ENCODE assay signal across 34 cellular contexts in genomic region chr18:58796205-58796604, GRCh38.
"Had no signal": no experiment of that assay in that cellular context is flagged by ENCODE, and none has a peak within 500 bp of the region (broad histone marks: within the 10 kb centered on the region; RNA-seq: fewer than 3 reads in every experiment).

No MANE protein-coding gene starts in this region.

- H3K27me3 ChIP-seq: adrenal gland, ascending aorta, cardiac muscle cell, colonic mucosa, esophagus squamous epithelium, pancreas, sigmoid colon had no signal

- H3K27ac Mint-ChIP-seq: activated B cell treated with CpG ODN at 0.5 μM for 24 hours; activated CD4-positive, alpha-beta T cell treated with anti-CD3 and anti-CD28 coated beads for 36 hours; activated naive CD8-positive, alpha-beta T cell; activated T-cell treated with anti-CD3 and anti-CD28 coated beads, Interleukin-2, amount 50 U/mL, for 72 hours; brain; mesothelial cell of epicardium; nephron progenitor cell; stimulated activated effector memory CD8-positive, alpha-beta T cell treated with anti-CD3 and anti-CD28 coated beads, Interleukin-12 subunit alpha, Interleukin-12 subunit beta, amount 100 ng/mL, for 72 hours; stimulated activated naive CD8-positive, alpha-beta T cell treated with anti-CD3 and anti-CD28 coated beads, Interleukin-15, Interleukin-2, amounts not matched to agents 100 ng/mL and 50 ng/mL, for 24 hours had no signal

- H3K4me3 Mint-ChIP-seq: activated B cell treated with CpG ODN at 0.5 μM for 24 hours; activated CD4-positive, alpha-beta T cell treated with anti-CD3 and anti-CD28 coated beads for 36 hours; activated naive CD8-positive, alpha-beta T cell; activated T-cell treated with anti-CD3 and anti-CD28 coated beads, Interleukin-2, amount 50 U/mL, for 72 hours; brain; mesothelial cell of epicardium; naive B cell; nephron progenitor cell; stimulated activated effector memory CD8-positive, alpha-beta T cell treated with anti-CD3 and anti-CD28 coated beads, Interleukin-12 subunit alpha, Interleukin-12 subunit beta, amount 100 ng/mL, for 72 hours; stimulated activated naive CD8-positive, alpha-beta T cell treated with anti-CD3 and anti-CD28 coated beads, Interleukin-15, Interleukin-2, amounts not matched to agents 100 ng/mL and 50 ng/mL, for 24 hours had no signal

- H3K4me3 ChIP-seq: adrenal gland, ascending aorta, cardiac muscle cell, colonic mucosa, esophagus squamous epithelium, left ventricle myocardium inferior, pancreas, psoas muscle, sigmoid colon, thoracic aorta had no signal

- DNase-seq: activated B cell treated with CpG ODN at 0.5 μM for 24 hours; activated CD4-positive, alpha-beta T cell treated with anti-CD3 and anti-CD28 coated beads for 36 hours; activated effector memory CD4-positive, alpha-beta T cell treated with Interleukin-2 at 50 U/mL for 16 hours; activated naive CD4-positive, alpha-beta T cell treated with Interleukin-2 at 50 U/mL for 16 hours; activated T-cell treated with anti-CD3 and anti-CD28 coated beads for 4 hours; activated T-cell treated with anti-CD3 and anti-CD28 coated beads, Interleukin-2, amount 50 U/mL, for 72 hours; adrenal gland; cerebellar nuclear complex; colonic mucosa; effector CD8-positive, alpha-beta T cell; esophagus squamous epithelium; islet precursor cell; left ventricle myocardium inferior; mammary epithelial cell; naive B cell; nephron progenitor cell; pancreas; psoas muscle; sigmoid colon; small intestine; stimulated activated CD4-positive, alpha-beta T cell treated with anti-CD3 and anti-CD28 coated beads, Interleukin-4, amount 100 ng/mL, for 24 hours; trophoblast cell had no signal

- H3K4me1 ChIP-seq: adrenal gland, ascending aorta, colonic mucosa, left ventricle myocardium inferior, pancreas had no signal

- H3K27me3 Mint-ChIP-seq: activated B cell treated with CpG ODN at 0.5 μM for 24 hours; naive B cell; stimulated activated naive CD8-positive, alpha-beta T cell treated with anti-CD3 and anti-CD28 coated beads, Interleukin-15, Interleukin-2, amounts not matched to agents 100 ng/mL and 50 ng/mL, for 24 hours had no signal

- FAIRE-seq: endometrium, frontal cortex, pancreas, small intestine, urothelium cell line had no signal

- H3K9me3 ChIP-seq: adrenal gland, ascending aorta, colonic mucosa, esophagus squamous epithelium, left ventricle myocardium inferior, pancreas, psoas muscle, sigmoid colon, thoracic aorta had no signal

- H3K36me3 ChIP-seq: adrenal gland, ascending aorta, cardiac muscle cell, colonic mucosa, esophagus squamous epithelium, left ventricle myocardium inferior, pancreas, sigmoid colon, thoracic aorta had no signal

- H3K27ac ChIP-seq: adrenal gland, ascending aorta, cardiac muscle cell, colonic mucosa, epithelial cell of prostate, esophagus squamous epithelium, left ventricle myocardium inferior, pancreas, psoas muscle, sigmoid colon, thoracic aorta had no signal

- H3K9me3 Mint-ChIP-seq: activated B cell treated with CpG ODN at 0.5 μM for 24 hours; activated T-cell treated with anti-CD3 and anti-CD28 coated beads, Interleukin-2, amount 50 U/mL, for 72 hours; mesothelial cell of epicardium; naive B cell; nephron progenitor cell; stimulated activated effector memory CD8-positive, alpha-beta T cell treated with anti-CD3 and anti-CD28 coated beads, Interleukin-12 subunit alpha, Interleukin-12 subunit beta, amount 100 ng/mL, for 72 hours; stimulated activated naive CD8-positive, alpha-beta T cell treated with anti-CD3 and anti-CD28 coated beads, Interleukin-15, Interleukin-2, amounts not matched to agents 100 ng/mL and 50 ng/mL, for 24 hours had no signal

- ATAC-seq: activated CD4-positive, alpha-beta T cell treated with anti-CD3 and anti-CD28 coated beads for 36 hours; activated T-cell treated with anti-CD3 and anti-CD28 coated beads, Interleukin-2, amount 50 U/mL, for 72 hours; pancreas; psoas muscle; stimulated activated effector memory CD8-positive, alpha-beta T cell treated with anti-CD3 and anti-CD28 coated beads, Interleukin-12 subunit alpha, Interleukin-12 subunit beta, amount 100 ng/mL, for 72 hours had no signal

- H3K36me3 Mint-ChIP-seq: activated naive CD8-positive, alpha-beta T cell; brain; mesothelial cell of epicardium; naive B cell; stimulated activated effector memory CD8-positive, alpha-beta T cell treated with anti-CD3 and anti-CD28 coated beads, Interleukin-12 subunit alpha, Interleukin-12 subunit beta, amount 100 ng/mL, for 72 hours had no signal

- H3K4me1 Mint-ChIP-seq: activated CD4-positive, alpha-beta T cell treated with anti-CD3 and anti-CD28 coated beads for 36 hours; stimulated activated effector memory CD8-positive, alpha-beta T cell treated with anti-CD3 and anti-CD28 coated beads, Interleukin-12 subunit alpha, Interleukin-12 subunit beta, amount 100 ng/mL, for 72 hours had no signal
